ENCODE assay signal across 18 cellular contexts in genomic region chr12:58557646-58558045, GRCh38.
"Had no signal": no experiment of that assay in that cellular context is flagged by ENCODE, and none has a peak within 500 bp of the region (broad histone marks: within the 10 kb centered on the region; RNA-seq: fewer than 3 reads in every experiment).

No MANE protein-coding gene starts in this region.

- H3K4me1 ChIP-seq: esophagus squamous epithelium, pancreas, right lobe of liver had no signal

- H3K4me3 Mint-ChIP-seq: activated CD8-positive, alpha-beta T cell treated with anti-CD3 and anti-CD28 coated beads for 36 hours; activated naive CD8-positive, alpha-beta T cell treated with anti-CD3 and anti-CD28 coated beads for 36 hours; activated T-helper 17 cell treated with anti-CD3 and anti-CD28 coated beads, Interleukin-2, amount 50 U/mL, for 72 hours; naive B cell; stimulated activated naive B cell treated with anti-CD40 and anti-IgM and Interleukin-4, amounts not matched to agents 10 μg/mL and 1 μg/mL and 100 μg/mL, for 72 hours had no signal

- H3K27me3 ChIP-seq: esophagus squamous epithelium, pancreas, right lobe of liver had no signal

- H3K36me3 Mint-ChIP-seq: activated naive CD8-positive, alpha-beta T cell treated with anti-CD3 and anti-CD28 coated beads for 36 hours; naive B cell; stimulated activated naive B cell treated with anti-CD40 and anti-IgM and Interleukin-4, amounts not matched to agents 10 μg/mL and 1 μg/mL and 100 μg/mL, for 72 hours had no signal

- H3K36me3 ChIP-seq: esophagus squamous epithelium, pancreas, right lobe of liver, thoracic aorta had no signal

- H3K27me3 Mint-ChIP-seq: activated CD8-positive, alpha-beta T cell treated with anti-CD3 and anti-CD28 coated beads for 36 hours; activated naive CD8-positive, alpha-beta T cell treated with anti-CD3 and anti-CD28 coated beads for 36 hours; naive B cell had no signal

- DNase-seq: activated CD4-positive, alpha-beta T cell treated with anti-CD3 and anti-CD28 coated beads for 48 hours; activated CD4-positive, CD25-positive, alpha-beta regulatory T cell; activated CD8-positive, alpha-beta T cell treated with anti-CD3 and anti-CD28 coated beads for 36 hours; activated naive CD4-positive, alpha-beta T cell; activated naive CD8-positive, alpha-beta T cell treated with anti-CD3 and anti-CD28 coated beads for 36 hours; activated T-cell treated with anti-CD3 and anti-CD28 coated beads, Interleukin-2, amount 50 U/mL, for 1 hour; effector CD4-positive, alpha-beta T cell; esophagus squamous epithelium; hypothalamus; naive B cell; pancreas; right lobe of liver; stimulated activated naive B cell treated with anti-CD40 and anti-IgM and Interleukin-4, amounts not matched to agents 10 μg/mL and 1 μg/mL and 100 μg/mL, for 72 hours; T-helper 1 cell; T1000 had no signal

- ATAC-seq: activated CD8-positive, alpha-beta T cell treated with anti-CD3 and anti-CD28 coated beads for 36 hours; activated T-helper 17 cell treated with anti-CD3 and anti-CD28 coated beads, Interleukin-2, amount 50 U/mL, for 72 hours; pancreas; right lobe of liver; stimulated activated naive B cell treated with anti-CD40 and anti-IgM and Interleukin-4, amounts not matched to agents 10 μg/mL and 1 μg/mL and 100 μg/mL, for 72 hours had no signal

- H3K27ac Mint-ChIP-seq: activated CD8-positive, alpha-beta T cell treated with anti-CD3 and anti-CD28 coated beads for 36 hours; activated naive CD8-positive, alpha-beta T cell treated with anti-CD3 and anti-CD28 coated beads for 36 hours; activated T-helper 17 cell treated with anti-CD3 and anti-CD28 coated beads, Interleukin-2, amount 50 U/mL, for 72 hours; naive B cell; stimulated activated naive B cell treated with anti-CD40 and anti-IgM and Interleukin-4, amounts not matched to agents 10 μg/mL and 1 μg/mL and 100 μg/mL, for 72 hours had no signal

- H3K4me1 Mint-ChIP-seq: activated naive CD8-positive, alpha-beta T cell treated with anti-CD3 and anti-CD28 coated beads for 36 hours; activated T-helper 17 cell treated with anti-CD3 and anti-CD28 coated beads, Interleukin-2, amount 50 U/mL, for 72 hours; naive B cell; stimulated activated naive B cell treated with anti-CD40 and anti-IgM and Interleukin-4, amounts not matched to agents 10 μg/mL and 1 μg/mL and 100 μg/mL, for 72 hours had no signal

- H3K27ac ChIP-seq: esophagus squamous epithelium, pancreas, right lobe of liver, thoracic aorta had no signal

- H3K9me3 ChIP-seq: esophagus squamous epithelium, pancreas, right lobe of liver, thoracic aorta had no signal

- H3K9me3 Mint-ChIP-seq: activated CD8-positive, alpha-beta T cell treated with anti-CD3 and anti-CD28 coated beads for 36 hours; activated naive CD8-positive, alpha-beta T cell treated with anti-CD3 and anti-CD28 coated beads for 36 hours; stimulated activated naive B cell treated with anti-CD40 and anti-IgM and Interleukin-4, amounts not matched to agents 10 μg/mL and 1 μg/mL and 100 μg/mL, for 72 hours had no signal

- H3K4me3 ChIP-seq: esophagus squamous epithelium, lung, pancreas, right lobe of liver, thoracic aorta had no signal

- FAIRE-seq: pancreas had no signal
